In genomic region chr19:40055049-40055448, GRCh38 we compare ENCODE assay signal across 8 cellular contexts. TPM values are rescaled to one million over a fixed set of nuclear protein-coding genes. Genes with fewer than 3 reads are reported as not detected.
A peak's percentile ranks its signal among the peaks of the same experiment; 100 is the strongest.
DNase-seq lines count a peak whose midpoint lies in the region; ATAC-seq and TF ChIP-seq lines count a peak whose summit lies in the region.

No MANE protein-coding gene starts in this region.

- H3K36me3 Mint-ChIP-seq in central memory CD8-positive, alpha-beta T cell (ENCODE audit: insufficient read depth): peaks cover 11% of the 10 kb centered on the region

- H3K4me3 Mint-ChIP-seq in central memory CD8-positive, alpha-beta T cell: peak overlapping the region; percentile 99

- H3K27me3 Mint-ChIP-seq in central memory CD8-positive, alpha-beta T cell: peaks cover 13% of the 10 kb centered on the region

- WGBS in heart left ventricle, 4 donors: 35 to 38% (median 36%) methylated on average over 10 of the region's 10 CpGs

- H3K27ac ChIP-seq in heart left ventricle: peak overlapping the region in 8 of 12 donors; percentile 63 to 83 (median 78)

- H3K9me3 ChIP-seq in heart left ventricle (peaks cover 0 to 54% (median 11%) of the 10 kb centered on the region in 12 donors), mucosa of stomach (ENCODE audit: control insufficient read depth, low read length) (no peaks in the 10 kb centered on the region)

- ATAC-seq in heart left ventricle: peak in 2 of 4 donors; percentile 19 to 26
- ATAC-seq in central memory CD8-positive, alpha-beta T cell (replicated peaks; ENCODE audit: extremely low read depth, poor library complexity, severe bottlenecking): no peak
- no peak for ATAC-seq in HG03432 (IDR thresholded peaks at IDR 0.05; ENCODE audit: unreplicated experiment)
- ATAC-seq in GM21723 (IDR thresholded peaks at IDR 0.05; ENCODE audit: unreplicated experiment): no peak

- H3K27ac Mint-ChIP-seq in central memory CD8-positive, alpha-beta T cell (ENCODE audit: low read depth): no peak overlapping the region

- TF ChIP-seq POLR2A in heart left ventricle (IDR thresholded peaks at IDR 0.05): no peak

- peaks cover 53% of the 10 kb centered on the region for H3K4me1 Mint-ChIP-seq in central memory CD8-positive, alpha-beta T cell

- H3K9me3 Mint-ChIP-seq in central memory CD8-positive, alpha-beta T cell: peaks cover 13% of the 10 kb centered on the region

- H3K27me3 ChIP-seq in heart left ventricle (no peaks in the 10 kb centered on the region), mucosa of stomach (ENCODE audit: control insufficient read depth, insufficient read depth, low read length) (no peaks in the 10 kb centered on the region)

- intact Hi-C loops in heart left ventricle (cut with DNase I) (loop anchor here in 3 of 10 donors (5.0 to 10.0 kb wide), 2 partner anchors 50 to 58 kb away; partner anchors contain the start of gene ZNF546 (in 1 of the 3)), cardiac septum (cut with DNase I) (no loop called here)

- no peak for TF ChIP-seq CTCF in heart left ventricle (IDR thresholded peaks at IDR 0.05)

- peaks cover 0 to 28% (median 8%) of the 10 kb centered on the region in 12 donors for H3K4me1 ChIP-seq in heart left ventricle
- peaks cover 11% of the 10 kb centered on the region for H3K4me1 ChIP-seq in mucosa of stomach (ENCODE audit: control insufficient read depth, insufficient read depth, low read length)

- no peak for DNase-seq in heart left ventricle
- DNase-seq in cardiac septum (ENCODE audit: low spot score): no peak
- no peak for DNase-seq in central memory CD8-positive, alpha-beta T cell (ENCODE audit: low spot score in 2 of 2)
- DNase-seq in AML-193 (lab: John Stamatoyannopoulos, UW): no peak
- DNase-seq in HuH-7.5 (ENCODE audit: low spot score): no peak

- peaks cover 0 to 3% (median 0%) of the 10 kb centered on the region in 9 donors for H3K36me3 ChIP-seq in heart left ventricle
- H3K36me3 ChIP-seq in mucosa of stomach (ENCODE audit: control insufficient read depth, insufficient read depth, low read length): no peaks in the 10 kb centered on the region

- peak overlapping the region; percentile 47 to 91 (median 74) for H3K4me3 ChIP-seq in heart left ventricle
- H3K4me3 ChIP-seq in mucosa of stomach (ENCODE audit: low read length): no peak overlapping the region

- peak overlapping the region; percentile 82 for H3K9ac ChIP-seq in mucosa of stomach (ENCODE audit: low read length)

RNA-seq across cellular contexts. Expression of gene ZNF780B, which starts 1.0 kb away (rescaled TPM):
- total RNA-seq in heart left ventricle (10 to 100 TPM in 7 of 9 donors, 1 to 10 TPM in 2; 6.4 to 35.2 (median 19.7) TPM), cardiac septum (23.9 TPM)
- 10 to 100 TPM in 1 of 2 donors, 1 to 10 TPM in 1; 4.7 to 11.0 TPM for polyA plus RNA-seq in heart left ventricle

RNA-seq across cellular contexts. Expression of gene ZNF780A, which starts 35.7 kb away (rescaled TPM):
- 10 to 100 TPM in 5 of 9 donors, 1 to 10 TPM in 4; 3.9 to 17.5 (median 11.0) TPM for total RNA-seq in heart left ventricle
- 10 to 100 TPM; 10.3 to 17.0 TPM for polyA plus RNA-seq in heart left ventricle
- total RNA-seq in cardiac septum: 11.2 TPM

RNA-seq across cellular contexts. Expression of gene ZNF546, which starts 58.2 kb away (rescaled TPM):
- 10 to 100 TPM in 3 of 9 donors, 1 to 10 TPM in 6; 4.2 to 14.4 (median 9.2) TPM for total RNA-seq in heart left ventricle
- polyA plus RNA-seq in heart left ventricle: 1 to 10 TPM; 1.4 to 4.5 TPM
- total RNA-seq in cardiac septum: 10.1 TPM
